In the genomic region with DNA sequence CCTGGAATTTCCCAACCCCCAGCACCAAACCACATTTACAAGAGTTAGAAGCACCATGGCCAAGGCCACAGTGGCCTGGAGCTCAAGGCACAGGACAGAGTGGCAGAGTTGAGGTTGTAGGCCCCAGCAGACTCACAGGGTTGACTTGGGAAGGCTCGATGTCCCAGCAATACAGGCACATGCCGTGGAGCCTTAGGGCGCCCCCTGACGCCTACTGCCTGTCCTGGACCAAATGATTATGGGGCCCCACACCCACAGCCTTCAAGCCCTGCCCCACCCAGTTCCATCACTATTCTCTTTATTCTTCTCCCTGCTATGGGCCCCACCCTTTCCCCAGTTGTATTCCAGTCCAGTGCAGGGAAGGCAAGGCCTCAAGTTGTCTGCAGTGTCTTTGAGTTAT, we compare ENCODE assay signal across 1 cellular context.
TF ChIP-seq lines count a peak whose summit lies in the region.

A gene (minus strand): TSS at position 234 of the 400 bp plus-strand sequence. CDS start 53 bp downstream, at position 181.

TF ChIP-seq in K562, 482 proteins besides CTCF, POLR2A, EP300 and RAD21:
- no peak for TF ChIP-seq KAT8 (IDR thresholded peaks at IDR 0.05; ENCODE audit: low read depth)
- TF ChIP-seq ZNF717 (CRISPR knock-in tag; IDR thresholded peaks at IDR 0.05): no peak
- TF ChIP-seq HDGF (IDR thresholded peaks at IDR 0.05): no peak
- TF ChIP-seq NR2C1 (IDR thresholded peaks at IDR 0.05): no peak
- no peak for TF ChIP-seq NR2C1 (tag; IDR thresholded peaks at IDR 0.05)
- TF ChIP-seq NCOA4 (IDR thresholded peaks at IDR 0.05; ENCODE audit: partially characterized antibody): no peak
